ENCODE assay signal across 1 cellular context in genomic region chr5:181169459-181170236, GRCh38.
TF ChIP-seq lines count a peak whose summit lies in the region.

No MANE protein-coding gene starts in this region.

TF ChIP-seq in GM23338, 12 proteins besides CTCF, POLR2A, EP300 and RAD21:
- TF ChIP-seq ZNF462 (CRISPR knock-in tag; IDR thresholded peaks at IDR 0.05) = peak; percentile 64; the same call in 1 of the 2 replicates
TF ChIP-seq in GM23338: peak in this region for 1; not testable (repeated sequence) for 11.
